Comparison of ENCODE assay signal across 1 cellular context in genomic region chr9:112180387-112180881, GRCh38.
TF ChIP-seq lines count a peak whose summit lies in the region.

No MANE protein-coding gene starts in this region.

TF ChIP-seq in K562, 482 proteins besides CTCF, POLR2A, EP300 and RAD21 (continued from another document and continues in another):
- TF ChIP-seq ZBTB11 (CRISPR knock-in tag; IDR thresholded peaks at IDR 0.05), result no peak
- 0 out of 2 replicates have a peak, but pooled peaks have one; percentile 38 for TF ChIP-seq E2F1 (CRISPR knock-in tag; IDR thresholded peaks at IDR 0.05)
- 0 out of 2 replicates have a peak, but pooled peaks have one; percentile 17 for TF ChIP-seq ZNF239 (CRISPR knock-in tag; IDR thresholded peaks at IDR 0.05)
- no peak for TF ChIP-seq HDGF (IDR thresholded peaks at IDR 0.05)
- 0 out of 4 replicates have a peak, but pooled peaks of 1 of the 2 experiments have one; percentile 34 for TF ChIP-seq ZMIZ1 (IDR thresholded peaks at IDR 0.05; ENCODE audit: low read depth in 2 of 2, low read length in 2 of 2)
- TF ChIP-seq MYNN (IDR thresholded peaks at IDR 0.05), result no peak; the same call in 1 of the 2 replicates
- TF ChIP-seq MYNN (CRISPR knock-in tag; IDR thresholded peaks at IDR 0.05), result no peak
- peak in 1 of 3 experiments; percentile 48 for TF ChIP-seq YY1 (IDR thresholded peaks at IDR 0.05; ENCODE audit: borderline replicate concordance in 1 of 3, control insufficient read depth in 1 of 3, extremely low read depth in 1 of 3, insufficient read depth in 3 of 3, insufficient read length in 1 of 3, insufficient replicate concordance in 2 of 3, low read depth in 1 of 3, low read length in 2 of 3)
- no peak for TF ChIP-seq NCOA2 (IDR thresholded peaks at IDR 0.05; ENCODE audit: partially characterized antibody in 2 of 2)
- TF ChIP-seq MEF2D (tag; conservative IDR thresholded peaks at IDR 0.05; ENCODE audit: low read depth), result peak; percentile 55
- peak; percentile 82 for TF ChIP-seq FOSL1 (tag; conservative IDR thresholded peaks at IDR 0.05)
- peak; percentile 76 for TF ChIP-seq ARID1B (IDR thresholded peaks at IDR 0.05)
- TF ChIP-seq ZNF398 (CRISPR knock-in tag; IDR thresholded peaks at IDR 0.05), result no peak
- no peak for TF ChIP-seq TAF15 (IDR thresholded peaks at IDR 0.05; ENCODE audit: low read depth, low read length)
- TF ChIP-seq ATF1 (CRISPR knock-in tag; IDR thresholded peaks at IDR 0.05), result no peak
- TF ChIP-seq ATF1 (tag; IDR thresholded peaks at IDR 0.05), result peak; percentile 33; the same call in 1 of the 2 replicates
- TF ChIP-seq ID3 (CRISPR knock-in tag; IDR thresholded peaks at IDR 0.05), result no peak
- TF ChIP-seq ID3 (tag; IDR thresholded peaks at IDR 0.05), result 0 out of 2 replicates have a peak, but pooled peaks have one; percentile 31
- peak; percentile 70; the same call in 1 of the 2 replicates for TF ChIP-seq PTRF (tag; IDR thresholded peaks at IDR 0.05)
- TF ChIP-seq VEZF1 (CRISPR knock-in tag; IDR thresholded peaks at IDR 0.05), result peak; percentile 51; the same call in 1 of the 2 replicates
- TF ChIP-seq ZBTB17 (CRISPR knock-in tag; IDR thresholded peaks at IDR 0.05), result 0 out of 2 replicates have a peak, but pooled peaks have one; percentile 17
- 0 out of 2 replicates have a peak, but pooled peaks have one; percentile 27 for TF ChIP-seq ZNF175 (CRISPR knock-in tag; IDR thresholded peaks at IDR 0.05; ENCODE audit: low read depth)
- TF ChIP-seq IRF9 (tag; IDR thresholded peaks at IDR 0.05), result peak; percentile 63
- TF ChIP-seq FOXA3 (CRISPR knock-in tag; conservative IDR thresholded peaks at IDR 0.05 in 1 of 2, IDR thresholded peaks at IDR 0.05 in 1 of 2), result peak in 1 of 2 experiments; percentile 29; a peak in 1 of 4 replicates
- no peak for TF ChIP-seq DEAF1 (CRISPR knock-in tag; IDR thresholded peaks at IDR 0.05)
- peak; percentile 49; the same call in 1 of the 2 replicates for TF ChIP-seq ZNF316 (IDR thresholded peaks at IDR 0.05)
- TF ChIP-seq ZNF146 (CRISPR knock-in tag; IDR thresholded peaks at IDR 0.05; ENCODE audit: unreplicated experiment), result no peak
- peak; percentile 25; the same call in 1 of the 2 replicates for TF ChIP-seq ZBTB12 (CRISPR knock-in tag; IDR thresholded peaks at IDR 0.05)
- TF ChIP-seq ESRRA (IDR thresholded peaks at IDR 0.05; ENCODE audit: borderline replicate concordance, low read depth), result peak; percentile 92
- TF ChIP-seq FOXK1 (CRISPR knock-in tag; IDR thresholded peaks at IDR 0.05; ENCODE audit: borderline replicate concordance), result 0 out of 2 replicates have a peak, but pooled peaks have one; percentile 72
- peak; percentile 60; the same call in 1 of the 2 replicates for TF ChIP-seq TEAD2 (tag; IDR thresholded peaks at IDR 0.05)
- TF ChIP-seq ZBTB7A (IDR thresholded peaks at IDR 0.05; ENCODE audit: borderline replicate concordance, control insufficient read depth, low read depth, low read length), result no peak
- TF ChIP-seq HMGXB4 (CRISPR knock-in tag; IDR thresholded peaks at IDR 0.05), result no peak
- TF ChIP-seq TAF1 (IDR thresholded peaks at IDR 0.05; ENCODE audit: control insufficient read depth, extremely low read depth, insufficient read depth, low read length, severe bottlenecking), result peak; percentile 45
- no peak for TF ChIP-seq ZNF780A (CRISPR knock-in tag; IDR thresholded peaks at IDR 0.05)
- TF ChIP-seq NR4A1 (CRISPR knock-in tag; IDR thresholded peaks at IDR 0.05), result no peak
- TF ChIP-seq NR4A1 (tag; IDR thresholded peaks at IDR 0.05), result peak; percentile 91
- no peak for TF ChIP-seq ZNF232 (CRISPR knock-in tag; IDR thresholded peaks at IDR 0.05)
- no peak for TF ChIP-seq ZNF717 (CRISPR knock-in tag; IDR thresholded peaks at IDR 0.05)
- no peak for TF ChIP-seq MCM2 (IDR thresholded peaks at IDR 0.05; ENCODE audit: low read depth)
- TF ChIP-seq POLR2AphosphoS5 (IDR thresholded peaks at IDR 0.05; ENCODE audit: control insufficient read depth, insufficient read depth, low read depth, low read length), result peak; percentile 31; the same call in 1 of the 2 replicates
- peak; percentile 69 for TF ChIP-seq MYBL2 (IDR thresholded peaks at IDR 0.05; ENCODE audit: low read depth)
- no peak for TF ChIP-seq MYBL2 (CRISPR knock-in tag; IDR thresholded peaks at IDR 0.05; ENCODE audit: borderline replicate concordance)
- no peak for TF ChIP-seq ZNF785 (CRISPR knock-in tag; IDR thresholded peaks at IDR 0.05)
- peak; percentile 84 for TF ChIP-seq ATF7 (IDR thresholded peaks at IDR 0.05)
- no peak for TF ChIP-seq STAT5B (CRISPR knock-in tag; IDR thresholded peaks at IDR 0.05)
